In the genomic region with DNA sequence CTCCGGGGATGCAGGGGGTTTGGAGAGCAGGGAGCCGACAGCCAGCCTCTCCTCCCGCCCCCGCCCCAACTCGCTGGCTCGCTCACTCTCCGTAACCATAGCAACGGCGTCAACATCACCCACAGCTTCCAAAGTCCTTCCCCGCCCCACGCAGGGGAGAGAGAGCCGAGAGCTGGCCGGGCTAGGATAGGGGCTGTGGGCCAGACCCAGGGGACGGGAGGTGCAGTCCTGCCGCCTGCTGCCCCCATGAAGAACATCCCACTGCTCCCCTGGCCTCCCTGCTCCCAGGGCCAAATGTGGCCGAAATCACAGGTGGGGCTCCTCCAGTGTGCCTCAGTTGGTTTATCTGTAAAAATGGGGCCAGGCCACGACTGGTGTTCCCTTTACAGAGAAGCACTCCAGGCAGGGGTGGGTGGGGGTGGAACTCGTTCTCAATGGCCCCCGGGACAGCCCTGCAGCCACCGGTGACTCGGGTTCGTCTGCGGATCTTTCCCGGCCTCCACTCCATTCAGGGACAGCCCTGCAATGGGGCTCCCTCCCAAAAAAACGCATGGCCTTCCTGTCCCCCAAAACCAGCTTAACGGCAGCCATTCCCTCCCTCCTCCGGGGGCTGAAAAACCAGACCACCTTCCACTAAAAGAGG, we compare ENCODE assay signal across 9 cellular contexts. TPM values are rescaled to one million over a fixed set of nuclear protein-coding genes. Genes with fewer than 3 reads are reported as not detected.
DNase-seq lines count a peak whose midpoint lies in the region; ATAC-seq and TF ChIP-seq lines count a peak whose summit lies in the region.
"Had no signal": no experiment of that assay in that cellular context is flagged by ENCODE, and none has a peak within 500 bp of the region (broad histone marks: within the 10 kb centered on the region; RNA-seq: fewer than 3 reads in every experiment).

No MANE protein-coding gene starts in this region.

- H4K20me1 ChIP-seq in Karpas-422 (ENCODE audit: insufficient read depth, low read depth, low read length): peaks cover 51% of the 10 kb centered on the region; the same call in 1 of the 2 replicates

- no peaks in the 10 kb centered on the region for H3K36me3 Mint-ChIP-seq in neural crest cell (ENCODE audit: low read depth)

- ATAC-seq in HG03378 (IDR thresholded peaks at IDR 0.05; ENCODE audit: unreplicated experiment): no peak

- no peaks in the 10 kb centered on the region for H3K9me3 ChIP-seq in Karpas-422 (ENCODE audit: low read length)

- H3K4me3 ChIP-seq in Karpas-422 (ENCODE audit: low read length) (peak overlapping the region; percentile 93), epithelial cell of proximal tubule (ENCODE audit: low read depth, low read length) (peak overlapping the region; percentile 92)

- DNase-seq in COLO668 (lab: John Stamatoyannopoulos, UW; ENCODE audit: unreplicated experiment): peak; percentile 74
- DNase-seq in Karpas-422: peak; percentile 81
- peak; percentile 69 for DNase-seq in activated CD4-positive, alpha-beta T cell treated with anti-CD3 and anti-CD28 coated beads, Interleukin-2, amount 50 U/mL, for 1 hour
- no peak for DNase-seq in epithelial cell of proximal tubule (ENCODE audit: low read depth)
- no peak for DNase-seq in neural crest cell (ENCODE audit: low read depth, low spot score)
- no peak for DNase-seq in NOMO-1 treated with dmso at 0.1 percent for 144 hours (lab: John Stamatoyannopoulos, UW; ENCODE audit: unreplicated experiment)
- no peak for DNase-seq in GM19240 (ENCODE audit: insufficient read length, low spot score)

- H3K36me3 ChIP-seq in Karpas-422 (ENCODE audit: insufficient read depth, low read length): no peaks in the 10 kb centered on the region

- no peaks in the 10 kb centered on the region for H3K27me3 ChIP-seq in Karpas-422 (ENCODE audit: low read length)

- H3K9me3 Mint-ChIP-seq in neural crest cell: no peaks in the 10 kb centered on the region

- no peaks in the 10 kb centered on the region for H3K9me2 ChIP-seq in Karpas-422 (replicated peaks; ENCODE audit: insufficient read depth, low read length)

- peaks cover 18% of the 10 kb centered on the region for H3K4me1 Mint-ChIP-seq in neural crest cell

- peaks cover 78% of the 10 kb centered on the region for H3K79me2 ChIP-seq in Karpas-422 (ENCODE audit: low read length)

- H2AFZ ChIP-seq in Karpas-422 (ENCODE audit: low read length): no peak overlapping the region

- TF ChIP-seq CTCF in epithelial cell of proximal tubule (conservative IDR thresholded peaks at IDR 0.05; ENCODE audit: low read depth, low read length) (no peak), neural crest cell (conservative IDR thresholded peaks at IDR 0.05) (no peak)

- H3K9ac ChIP-seq in Karpas-422 (ENCODE audit: low read length): peak overlapping the region; percentile 97
- H3K9ac ChIP-seq: KMS-11 had no signal

- peaks cover 68% of the 10 kb centered on the region for H3K4me1 ChIP-seq in Karpas-422 (ENCODE audit: low read length)

- H3K27ac ChIP-seq in Karpas-422 (ENCODE audit: low read length): peak overlapping the region; percentile 84
- H3K27ac ChIP-seq: KMS-11 had no signal

- peak overlapping the region; percentile 90 for H3K4me2 ChIP-seq in Karpas-422 (ENCODE audit: low read depth, low read length, poor library complexity, severe bottlenecking)
- H3K4me2 ChIP-seq: KMS-11 had no signal

- H3K27ac Mint-ChIP-seq in neural crest cell (ENCODE audit: unreplicated experiment): no peak overlapping the region

- H3K27me3 Mint-ChIP-seq in neural crest cell (ENCODE audit: low read depth): peaks cover 25% of the 10 kb centered on the region

- peak overlapping the region; percentile 54 for H3K4me3 Mint-ChIP-seq in neural crest cell

RNA-seq across cellular contexts. Expression of a gene that starts 3.1 kb away (rescaled TPM):
- total RNA-seq in Karpas-422 (2014; rRNA removed; shearing (Covaris generic); ENCODE audit: low replicate concordance): 12.8 and 13.2 TPM in 2 replicates
- total RNA-seq in epithelial cell of proximal tubule (28.1 and 28.8 TPM in 2 replicates), neural crest cell (18.9 and 20.7 TPM in 2 replicates)

RNA-seq across cellular contexts. Expression of a gene that starts 12.0 kb away (rescaled TPM):
- 15.7 and 16.3 TPM in 2 replicates for total RNA-seq in Karpas-422 (2014; rRNA removed; shearing (Covaris generic); ENCODE audit: low replicate concordance)
- total RNA-seq in epithelial cell of proximal tubule: 14.5 and 18.4 TPM in 2 replicates
- total RNA-seq in neural crest cell: 40.8 and 45.3 TPM in 2 replicates

RNA-seq across cellular contexts. Expression of a gene that starts 25.0 kb away (rescaled TPM):
- total RNA-seq in Karpas-422 (2014; rRNA removed; shearing (Covaris generic); ENCODE audit: low replicate concordance): 52.5 and 110 TPM in 2 replicates
- total RNA-seq in epithelial cell of proximal tubule: 83.4 and 112 TPM in 2 replicates
- total RNA-seq in neural crest cell: 73.9 and 74.1 TPM in 2 replicates

RNA-seq across cellular contexts. Expression of a gene that starts 44.9 kb away (rescaled TPM):
- 1.2 and 5.2 TPM in 2 replicates for total RNA-seq in Karpas-422 (2014; rRNA removed; shearing (Covaris generic); ENCODE audit: low replicate concordance)
- 10.3 and 12.6 TPM in 2 replicates for total RNA-seq in epithelial cell of proximal tubule
- 13.7 and 14.1 TPM in 2 replicates for total RNA-seq in neural crest cell

RNA-seq across cellular contexts. Expression of a gene that starts 44.9 kb away (rescaled TPM):
- total RNA-seq in Karpas-422 (2014; rRNA removed; shearing (Covaris generic); ENCODE audit: low replicate concordance): 18.4 and 23.8 TPM in 2 replicates
- total RNA-seq in epithelial cell of proximal tubule (108 and 134 TPM in 2 replicates), neural crest cell (71.2 and 79.9 TPM in 2 replicates)

Comparison
In these comparisons a context has a peak if more than half of its experiments do, and no peak if none do; other contexts are left out.
1. DNase-seq: peak in COLO668 (single experiment), Karpas-422 (single experiment) and activated CD4-positive, alpha-beta T cell treated with anti-CD3 and anti-CD28 coated beads, Interleukin-2, amount 50 U/mL, for 1 hour (single experiment); none in epithelial cell of proximal tubule (single experiment), neural crest cell (single experiment), NOMO-1 treated with dmso at 0.1 percent for 144 hours (single experiment) and GM19240 (single experiment).